Comparison of ENCODE assay signal across 17 cellular contexts in genomic region chr11:73195191-73196007, GRCh38. TPM values are rescaled to one million over a fixed set of nuclear protein-coding genes. Genes with fewer than 3 reads are reported as not detected.
A peak's percentile ranks its signal among the peaks of the same experiment; 100 is the strongest.
DNase-seq lines count a peak whose midpoint lies in the region; TF ChIP-seq lines count a peak whose summit lies in the region.
"Had no signal": no experiment of that assay in that cellular context is flagged by ENCODE, and none has a peak within 500 bp of the region (broad histone marks: within the 10 kb centered on the region; RNA-seq: fewer than 3 reads in every experiment).

No MANE protein-coding gene starts in this region.

- no peaks in the 10 kb centered on the region for H3F3A ChIP-seq in smooth muscle cell (ENCODE audit: low read depth)

- H4K20me1 ChIP-seq in smooth muscle cell (ENCODE audit: low read depth) = no peaks in the 10 kb centered on the region

- H3K9ac ChIP-seq in smooth muscle cell (ENCODE audit: low read depth) = peak overlapping the region; percentile 54

- H3K4me2 ChIP-seq in smooth muscle cell = no peak overlapping the region

- POLR2A ChIA-PET in HEK293 (lab: Yijun Ruan, JAX) = no interaction called here

- H3K36me3 ChIP-seq in HEK293 (ENCODE audit: control insufficient read depth in 2 of 2, insufficient read depth in 1 of 2, low read length in 2 of 2) = no peaks in the 10 kb centered on the region
- H3K36me3 ChIP-seq in smooth muscle cell (ENCODE audit: low read depth) = no peaks in the 10 kb centered on the region
- no peaks in the 10 kb centered on the region for H3K36me3 ChIP-seq in tibial nerve
- H3K36me3 ChIP-seq: gastrocnemius medialis, left ventricle myocardium inferior had no signal

- CTCF ChIA-PET in HEK293 (lab: Yijun Ruan, JAX) = interaction anchor here (0.6 to 3.9 kb wide), 6 partner anchors 10 to 609 kb away, joined by 3 to 28 read pairs (median 4); no protein-coding TSS in a partner anchor

- H3K27ac ChIP-seq in HEK293 (ENCODE audit: extremely low read depth, low read depth, low read length) (no peak overlapping the region), smooth muscle cell (ENCODE audit: low read depth) (peak overlapping the region; percentile 88), tibial nerve (peak overlapping the region in 1 of 4 donors; percentile 42)
- H3K27ac ChIP-seq: dorsolateral prefrontal cortex, gastrocnemius medialis, left ventricle myocardium inferior had no signal

- TF ChIP-seq EP300 in tibial nerve (IDR thresholded peaks at IDR 0.05) = no peak

- H3K4me1 ChIP-seq in HEK293 (ENCODE audit: control insufficient read depth, insufficient read depth, low read length) (no peaks in the 10 kb centered on the region), smooth muscle cell (ENCODE audit: low read depth) (peaks cover 8% of the 10 kb centered on the region), tibial nerve (peaks cover 0 to 2% (median 0%) of the 10 kb centered on the region in 4 donors)

- TF ChIP-seq CTCF in HEK293 (tag by site-specific recombination; IDR thresholded peaks at IDR 0.05) = no peak
- TF ChIP-seq CTCF in smooth muscle cell (IDR thresholded peaks at IDR 0.05; ENCODE audit: borderline replicate concordance, insufficient read depth, poor library complexity, severe bottlenecking) = no peak
- TF ChIP-seq CTCF in tibial nerve (IDR thresholded peaks at IDR 0.05) = no peak

- TF ChIP-seq POLR2A in tibial nerve (IDR thresholded peaks at IDR 0.05) = no peak

- no peak overlapping the region for H2AFZ ChIP-seq in smooth muscle cell (ENCODE audit: low read depth)

- H3K27me3 ChIP-seq in smooth muscle cell (ENCODE audit: low read depth) (no peaks in the 10 kb centered on the region), tibial nerve (no peaks in the 10 kb centered on the region)
- H3K27me3 ChIP-seq: dorsolateral prefrontal cortex, gastrocnemius medialis had no signal

- H3K9me3 ChIP-seq in HEK293 (ENCODE audit: control insufficient read depth, insufficient read depth, low read depth, low read length) (no peaks in the 10 kb centered on the region), smooth muscle cell (replicated peaks; ENCODE audit: low read depth) (no peaks in the 10 kb centered on the region), tibial nerve (no peaks in the 10 kb centered on the region)
- H3K9me3 ChIP-seq: gastrocnemius medialis, left ventricle myocardium inferior had no signal

- no peaks in the 10 kb centered on the region for H3K79me2 ChIP-seq in smooth muscle cell (ENCODE audit: low read depth)

- H3K4me3 ChIP-seq in HEK293 (ENCODE audit: low read depth, low read length) (no peak overlapping the region), smooth muscle cell (no peak overlapping the region), tibial nerve (no peak overlapping the region)
- H3K4me3 ChIP-seq: dorsolateral prefrontal cortex, gastrocnemius medialis, left ventricle myocardium inferior had no signal

- WGBS in smooth muscle cell (ENCODE audit: low lambda C conversion rate) = 66% methylated on average over 3 of the region's 3 CpGs
- WGBS in tibial nerve, 2 donors = 87 to 95% methylated on average over 3 of the region's 3 CpGs

- DNase-seq in SW480 (ENCODE audit: low spot score) (peak; percentile 86), glomerular visceral epithelial cell (ENCODE audit: extremely low spot score) (peak; percentile 78), smooth muscle cell (lab: John Stamatoyannopoulos, UW; ENCODE audit: unreplicated experiment) (no peak), tibial nerve (ENCODE audit: low spot score in 2 of 2) (no peak), SIG-M5 (lab: John Stamatoyannopoulos, UW) (no peak), NCI-H69 (lab: John Stamatoyannopoulos, UW) (no peak), hepatic stellate cell (ENCODE audit: low spot score) (no peak)
- DNase-seq: activated CD4-positive, alpha-beta T cell treated with anti-CD3 and anti-CD28 coated beads, Interleukin-2, amount 10 ng/mL, durations not matched to agents 7 days and 5 days; CD8-positive, alpha-beta memory T cell; left ventricle myocardium inferior; NCI-H748 treated with DMSO at 0.1 percent for 48 hours; nucleus accumbens; stimulated activated naive CD4-positive, alpha-beta T cell treated with Interleukin-2 at 50 U/mL for 16 hours had no signal

TF ChIP-seq in HEK293, 187 proteins besides CTCF, POLR2A, EP300 and RAD21:
- TF ChIP-seq SP2 (tag by site-specific recombination; IDR thresholded peaks at IDR 0.05) (no peak), ZNF501 (tag by site-specific recombination; IDR thresholded peaks at IDR 0.05) (no peak), GLIS1 (tag by site-specific recombination; IDR thresholded peaks at IDR 0.05) (peak; percentile 45)

RNA-seq across cellular contexts. Expression of gene P2RY2, which starts 22.7 kb away (rescaled TPM):
- total RNA-seq in smooth muscle cell (0.99 and 5.8 TPM in 2 replicates), tibial nerve (1 to 10 TPM; 4.5 to 7.5 (median 6.7) TPM)
- polyA plus RNA-seq in smooth muscle cell = 1.9 TPM in 1 of 2 replicates, not detected in the other
- total RNA-seq: activated CD4-positive, alpha-beta T cell treated with anti-CD3 and anti-CD28 coated beads, Interleukin-2, amount 10 ng/mL, durations not matched to agents 7 days and 5 days; activated naive CD4-positive, alpha-beta T cell treated with anti-CD3 and anti-CD28 coated beads, Interleukin-2, amount 50 U/mL, for 72 hours; CD8-positive, alpha-beta memory T cell had no signal
- polyA plus RNA-seq: CD8-positive, alpha-beta memory T cell had no signal

RNA-seq across cellular contexts. Expression of gene FCHSD2, which starts 53.3 kb away (rescaled TPM):
- 14.6 and 18.3 TPM in 2 replicates for total RNA-seq in smooth muscle cell
- 18.8 and 24.3 TPM in 2 replicates for polyA plus RNA-seq in smooth muscle cell
- 10 to 100 TPM; 19.5 to 29.1 (median 22.8) TPM for total RNA-seq in tibial nerve

Comparison
In these comparisons a context has a peak if more than half of its experiments do, and no peak if none do; other contexts are left out.
1. DNase-seq: peak in SW480 (single experiment) and glomerular visceral epithelial cell (single experiment); none in smooth muscle cell (single experiment), tibial nerve (0 of 2), SIG-M5 (single experiment), NCI-H69 (single experiment) and hepatic stellate cell (single experiment).